8 cellular contexts compared by ENCODE assay signal in genomic region chr3:194520201-194520600, GRCh38. TPM values are rescaled to one million over a fixed set of nuclear protein-coding genes. Genes with fewer than 3 reads are reported as not detected.
DNase-seq lines count a peak whose midpoint lies in the region; ATAC-seq, FAIRE-seq and TF ChIP-seq lines count a peak whose summit lies in the region.
"Not testable (repeated sequence)": the region's sequence is repeated elsewhere in the genome, so short reads cannot be mapped to it uniquely, and the experiment has no call there.

No MANE protein-coding gene starts in this region.

- 93% methylated on average over 5 of the region's 5 CpGs; no CpG with 5 or more reads in 1 of the 2 experiments for WGBS in H1 (ENCODE audit: extremely low coverage in 1 of 2, insufficient coverage in 1 of 2, insufficient read length in 1 of 2, insufficient replicate concordance in 2 of 2, low coverage in 1 of 2, low lambda C conversion rate in 2 of 2, missing lambda C conversion rate in 1 of 2), 2 experiments

- H3K9me2 ChIP-seq in HCT116 (ENCODE audit: insufficient read depth): not testable (repeated sequence)

- not testable (repeated sequence) for H3K56ac ChIP-seq in H1 (replicated peaks; ENCODE audit: insufficient read length, low read depth, low read length)

- TF ChIP-seq CTCF in CD14-positive monocyte (IDR thresholded peaks at IDR 0.05) (peak; percentile 12), HCT116 (IDR thresholded peaks at IDR 0.05 in 2 of 3, conservative IDR thresholded peaks at IDR 0.05 in 1 of 3; ENCODE audit: borderline replicate concordance in 1 of 3, insufficient read depth in 1 of 3, low read depth in 2 of 3, low read length in 2 of 3) (peak in 1 of 3 experiments; percentile 42; a peak in 2 of 6 replicates), H1 (IDR thresholded peaks at IDR 0.05; ENCODE audit: control extremely low read depth in 1 of 3, insufficient read depth in 1 of 3, low read depth in 1 of 3, low read length in 3 of 3) (peak in 2 of 3 experiments; percentile 16 to 21; a peak in 2 of 4 replicates), kidney (IDR thresholded peaks at IDR 0.05; ENCODE audit: borderline replicate concordance, extremely low read depth, insufficient read depth) (peak; percentile 2)

- not testable (repeated sequence) for TF ChIP-seq POLR2A in HCT116 (IDR thresholded peaks at IDR 0.05; ENCODE audit: borderline replicate concordance, extremely low read depth, insufficient read depth, insufficient read length); H1 (IDR thresholded peaks at IDR 0.05; ENCODE audit: control extremely low read depth in 1 of 2, low read depth in 2 of 2, low read length in 2 of 2)

- not testable (repeated sequence) for H3K27ac ChIP-seq in HCT116 (ENCODE audit: low read depth, low read length); SJCRH30; H1 (ENCODE audit: low read depth, low read length)
- H3K27ac ChIP-seq in kidney (ENCODE audit: low read depth in 2 of 2, low read length in 2 of 2): peak overlapping the region; percentile 59 to 60

- TF ChIP-seq EP300 in H1 (IDR thresholded peaks at IDR 0.05; ENCODE audit: borderline replicate concordance in 1 of 2, low read depth in 2 of 2, low read length in 2 of 2): not testable (repeated sequence)

- H3K36me3 ChIP-seq in HCT116 (ENCODE audit: control insufficient read depth in 1 of 2, insufficient read depth in 2 of 2, low read length in 2 of 2); SJCRH30; H1 (ENCODE audit: control insufficient read depth in 2 of 4, insufficient read depth in 4 of 4, low read length in 3 of 4); kidney (ENCODE audit: control insufficient read depth in 1 of 2, insufficient read depth in 2 of 2, low read length in 2 of 2): not testable (repeated sequence)

- H3K36me3 Mint-ChIP-seq in CD14-positive monocyte: not testable (repeated sequence)

- H3K79me1 ChIP-seq in H1 (ENCODE audit: low read depth, low read length): not testable (repeated sequence)

- not testable (repeated sequence) for FAIRE-seq in H1 (lab: Jason Lieb, UNC); kidney (lab: Jason Lieb, UNC)

- not testable (repeated sequence) for H2AFZ ChIP-seq in HCT116 (ENCODE audit: low read depth, low read length, poor library complexity, severe bottlenecking); H1 (ENCODE audit: low read length)

- not testable (repeated sequence) for H2BK12ac ChIP-seq in H1 (ENCODE audit: low read depth, low read length)

- H3K9me3 Mint-ChIP-seq in CD14-positive monocyte: not testable (repeated sequence)

- H4K20me1 ChIP-seq in HCT116 (ENCODE audit: insufficient read depth); H1 (replicated peaks in 1 of 2; ENCODE audit: control insufficient read depth in 1 of 2, insufficient read depth in 2 of 2, low read length in 2 of 2): not testable (repeated sequence)

- not testable (repeated sequence) for H2AK5ac ChIP-seq in H1 (ENCODE audit: low read depth, low read length)

- CTCF ChIA-PET in HCT116 (lab: Charles Lee): not testable (repeated sequence)
- CTCF ChIA-PET in H1 (lab: Charles Lee; ENCODE audit: partially characterized antibody): interaction anchor here (0.6 to 1.8 kb wide), 8 partner anchors 9 to 175 kb away, joined by 3 to 5 read pairs (median 4); no protein-coding TSS in a partner anchor

- H4K5ac ChIP-seq in H1 (ENCODE audit: insufficient read length, low read depth, low read length): not testable (repeated sequence)

- H3K9ac ChIP-seq in HCT116 (ENCODE audit: low read length); H1 (replicated peaks in 1 of 4; ENCODE audit: extremely low read depth in 1 of 4, low read depth in 3 of 4, low read length in 3 of 4); kidney (ENCODE audit: low read length in 2 of 2): not testable (repeated sequence)

- intact Hi-C loops in CD14-positive monocyte (cut with micrococcal nuclease); HCT116 (cut with micrococcal nuclease); kidney (cut with DNase I): not testable (repeated sequence)

- H3K4me2 ChIP-seq in HCT116 (ENCODE audit: low read length); H1 (ENCODE audit: insufficient read depth in 1 of 2, low read depth in 2 of 2, low read length in 2 of 2): not testable (repeated sequence)

- H3K4me1 ChIP-seq in HCT116 (ENCODE audit: control insufficient read depth in 1 of 2, insufficient read depth in 2 of 2, low read length in 2 of 2); SJCRH30; H1 (replicated peaks in 1 of 4; ENCODE audit: control insufficient read depth in 3 of 4, insufficient read depth in 4 of 4, low read length in 3 of 4): not testable (repeated sequence)
- peaks cover 10 to 11% of the 10 kb centered on the region in 2 donors for H3K4me1 ChIP-seq in kidney (ENCODE audit: control insufficient read depth in 1 of 2, insufficient read depth in 1 of 2, low read depth in 1 of 2, low read length in 2 of 2)

- not testable (repeated sequence) for H3K4me3 ChIP-seq in HCT116 (replicated peaks in 1 of 2; ENCODE audit: low read depth in 1 of 2, low read length in 2 of 2); SJCRH30; H1 (ENCODE audit: extremely low read depth in 1 of 4, insufficient read depth in 2 of 4, low read depth in 3 of 4, low read length in 4 of 4); kidney (ENCODE audit: low read length in 2 of 2)

- H3K27me3 Mint-ChIP-seq in CD14-positive monocyte (ENCODE audit: low read depth in 3 of 3): not testable (repeated sequence)

- H2BK20ac ChIP-seq in H1 (ENCODE audit: low read length): not testable (repeated sequence)

- TF ChIP-seq RAD21 in HCT116 (IDR thresholded peaks at IDR 0.05; ENCODE audit: low read depth): not testable (repeated sequence)
- TF ChIP-seq RAD21 in H1 (IDR thresholded peaks at IDR 0.05 in 1 of 2, conservative IDR thresholded peaks at IDR 0.05 in 1 of 2; ENCODE audit: low read depth in 2 of 2, low read length in 2 of 2): peak in 1 of 2 experiments; percentile 36; a peak in 3 of 4 replicates

- RAD21 ChIA-PET in HCT116 (lab: Charles Lee; ENCODE audit: low non-redundant PET in 1 of 2, low total read pairs in 2 of 2, uncharacterized antibody in 2 of 2, unreplicated experiment in 2 of 2): not testable (repeated sequence)

- H3K4ac ChIP-seq in H1 (replicated peaks; ENCODE audit: insufficient read length, low read depth, low read length): not testable (repeated sequence)

- not testable (repeated sequence) for H2BK15ac ChIP-seq in H1 (ENCODE audit: low read length)

- H3K23ac ChIP-seq in H1 (ENCODE audit: insufficient read length): not testable (repeated sequence)

- not testable (repeated sequence) for H3K4me1 Mint-ChIP-seq in CD14-positive monocyte

- not testable (repeated sequence) for H2BK120ac ChIP-seq in H1 (replicated peaks; ENCODE audit: low read depth, low read length)

- DNase-seq in CD14-positive monocyte (ENCODE audit: low spot score); HCT116 (ENCODE audit: low read depth, low spot score); H1 (ENCODE audit: low read depth in 1 of 2, low spot score in 2 of 2); kidney: not testable (repeated sequence)
- DNase-seq in NCI-H1694 (lab: John Stamatoyannopoulos, UW): peak; percentile 3
- DNase-seq in SJCRH30: peak; percentile 6 to 26
- peak; percentile 19 for DNase-seq in activated T-cell treated with anti-CD3 and anti-CD28 coated beads, Interleukin-2, amount 50 U/mL, for 1 hour
- DNase-seq in renal cortical epithelial cell (ENCODE audit: low read depth): peak; percentile 29

- not testable (repeated sequence) for BruUV-seq in HCT116 (replicated peaks; lab: Mats Ljungman, UMichigan)

- not testable (repeated sequence) for H3K14ac ChIP-seq in H1 (ENCODE audit: insufficient read length)

- peak overlapping the region in 1 of 7 donors; percentile 36 for H3K27ac Mint-ChIP-seq in CD14-positive monocyte

- not testable (repeated sequence) for H3K27me3 ChIP-seq in HCT116 (ENCODE audit: insufficient read depth, low read length); SJCRH30; H1 (replicated peaks in 1 of 4; ENCODE audit: control insufficient read depth in 3 of 4, extremely low read depth in 1 of 4, insufficient read depth in 3 of 4, low read length in 3 of 4)

- ATAC-seq in HCT116: peak; percentile 75

- not testable (repeated sequence) for H3K79me2 ChIP-seq in HCT116 (ENCODE audit: insufficient read depth, low read length); H1 (ENCODE audit: control insufficient read depth in 1 of 2, insufficient read depth in 2 of 2, low read length in 2 of 2)

- not testable (repeated sequence) for H2BK5ac ChIP-seq in H1 (ENCODE audit: low read depth, low read length)

- H4K91ac ChIP-seq in H1 (replicated peaks; ENCODE audit: insufficient read length, low read length): not testable (repeated sequence)

- POLR2A ChIA-PET in HCT116 (lab: Charles Lee): interaction anchor here (0.6 kb wide), 1 partner anchor 45 kb away, joined by 4 read pairs; no protein-coding TSS in a partner anchor
- POLR2A ChIA-PET in H1 (lab: Charles Lee; ENCODE audit: partially characterized antibody): not testable (repeated sequence)

- H3K18ac ChIP-seq in H1 (ENCODE audit: extremely low read depth, low read length): not testable (repeated sequence)

- not testable (repeated sequence) for H3K9me3 ChIP-seq in HCT116 (ENCODE audit: control insufficient read depth in 1 of 2, insufficient read depth in 1 of 2, low read depth in 1 of 2, low read length in 2 of 2); SJCRH30 (replicated peaks); H1 (ENCODE audit: insufficient read depth in 2 of 2, low read depth in 1 of 2, low read length in 1 of 2); kidney (ENCODE audit: control insufficient read depth in 1 of 2, low read length in 2 of 2)

- H3K23me2 ChIP-seq in H1 (ENCODE audit: low read depth, low read length): not testable (repeated sequence)

- H4K8ac ChIP-seq in H1 (ENCODE audit: extremely low read depth, insufficient read depth, low read length): peak overlapping the region; percentile 71; the same call in 1 of the 2 replicates

- not testable (repeated sequence) for H3K4me3 Mint-ChIP-seq in CD14-positive monocyte

RNA-seq across cellular contexts. Expression of gene ATP13A3, which starts 33.4 kb away (rescaled TPM):
- polyA plus RNA-seq in CD14-positive monocyte (1 to 10 TPM; 4.7 to 5.2 TPM), H1 (2011; rRNA removed) (12.5 and 18.6 TPM in 2 replicates), kidney (ENCODE audit: insufficient read depth, low read depth, low replicate concordance) (15.3 TPM)
- total RNA-seq in HCT116 (2021; ENCODE audit: unreplicated experiment) (139 TPM), kidney (103 TPM), renal cortical epithelial cell (588 and 600 TPM in 2 replicates)
- 30.0 and 37.4 TPM in 2 replicates for polyA plus RNA-seq in HCT116 (2012)
- total RNA-seq in SJCRH30 (2014; rRNA removed; shearing (Covaris generic)): 129 and 155 TPM in 2 replicates
- total RNA-seq in H1 (2021; fragmentation: NEBNext Ultra II Directional; extraction: Animal tissue kit (Norgen Biotek cat#: 25700)): 84.2 and 92.2 TPM in 2 replicates
- polyA plus RNA-seq in H1 (2011; cell fraction: cytosol; rRNA removed): 27.6 TPM
- polyA plus RNA-seq in H1 (2011; cell fraction: nucleus; rRNA removed): 13.1 TPM
- polyA plus RNA-seq in H1 (2012, experiment 1 of 2): 16.4 to 27.5 TPM (median 25.0 TPM) in 4 replicates
- 1.3 TPM for polyA plus RNA-seq in H1 (2012, experiment 2 of 2)
- polyA plus RNA-seq in H1 (2013, experiment 1 of 2): 40.8 TPM
- polyA plus RNA-seq in H1 (2013, experiment 2 of 2): 42.0 TPM
- polyA minus RNA-seq in H1 (2011; rRNA and poly(A)+ RNA removed): 86.9 and 138 TPM in 2 replicates
- 45.7 TPM for polyA minus RNA-seq in H1 (2011; cell fraction: cytosol; rRNA and poly(A)+ RNA removed)
- 89.9 TPM for polyA minus RNA-seq in H1 (2011; cell fraction: nucleus; rRNA and poly(A)+ RNA removed)
